In the genomic region with DNA sequence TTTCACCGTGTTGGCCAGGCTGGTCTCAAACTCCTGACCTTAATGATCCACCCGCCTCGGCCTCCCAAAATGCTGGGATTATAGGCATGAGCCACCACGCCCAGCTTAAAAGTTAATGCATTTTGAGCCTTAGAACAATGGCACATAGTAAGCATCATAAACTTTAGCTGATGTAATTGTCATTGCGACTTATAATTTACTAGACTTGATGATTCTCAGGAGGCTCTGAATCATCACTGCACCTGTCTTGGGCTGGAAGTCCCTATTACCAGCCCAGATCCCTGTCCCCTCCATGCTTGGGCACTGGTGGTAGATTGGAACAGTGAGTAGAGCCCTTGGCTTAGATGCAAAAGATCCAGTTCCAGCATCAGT, we compare ENCODE assay signal across 19 cellular contexts.
"Had no signal": no experiment of that assay in that cellular context is flagged by ENCODE, and none has a peak within 500 bp of the region (broad histone marks: within the 10 kb centered on the region; RNA-seq: fewer than 3 reads in every experiment).

No MANE protein-coding gene starts in this region.

- H3K4me1 ChIP-seq: ascending aorta, breast epithelium, transverse colon, vagina had no signal

- ATAC-seq: effector memory CD8-positive, alpha-beta T cell; naive thymus-derived CD8-positive, alpha-beta T cell; stimulated activated naive CD8-positive, alpha-beta T cell treated with anti-CD3 and anti-CD28 coated beads, Interleukin-15, Interleukin-2, amounts not matched to agents 100 U/mL and 50 U/mL, for 24 hours had no signal

- H3K27me3 Mint-ChIP-seq: activated T-helper 17 cell treated with anti-CD3 and anti-CD28 coated beads, Interleukin-2, amount 50 U/mL, for 72 hours; effector memory CD8-positive, alpha-beta T cell; naive thymus-derived CD8-positive, alpha-beta T cell had no signal

- H3K27me3 ChIP-seq: ascending aorta, breast epithelium, transverse colon, vagina had no signal

- DNase-seq: activated CD4-positive, alpha-beta T cell treated with anti-CD3 and anti-CD28 coated beads, Interleukin-2, amount 50 U/mL, for 4 hours; activated CD8-positive, alpha-beta memory T cell treated with anti-CD3 and anti-CD28 coated beads, Interleukin-2, amount 50 U/mL, for 48 hours; cerebellar nuclear complex; dermis blood vessel endothelial cell; effector memory CD8-positive, alpha-beta T cell; foreskin melanocyte; left ventricle myocardium superior; mesenchymal stem cell; naive thymus-derived CD8-positive, alpha-beta T cell; retina; stimulated activated CD4-positive, alpha-beta T cell treated with anti-CD3 and anti-CD28 coated beads, Interleukin-15, amount 100 ng/mL, for 24 hours; stimulated activated CD4-positive, alpha-beta T cell treated with anti-CD3 and anti-CD28 coated beads, Interleukin-4, amount 100 ng/mL, for 24 hours; stimulated activated naive CD8-positive, alpha-beta T cell treated with anti-CD3 and anti-CD28 coated beads, Interleukin-15, Interleukin-2, amounts not matched to agents 100 U/mL and 50 U/mL, for 24 hours; T-helper 9 cell; transverse colon had no signal

- H3K36me3 ChIP-seq: breast epithelium had no signal

- H3K9me3 ChIP-seq: ascending aorta, breast epithelium, transverse colon, vagina had no signal

- H3K4me3 ChIP-seq: ascending aorta, breast epithelium, transverse colon, vagina had no signal

- H3K4me3 Mint-ChIP-seq: activated T-helper 17 cell treated with anti-CD3 and anti-CD28 coated beads, Interleukin-2, amount 50 U/mL, for 72 hours; effector memory CD8-positive, alpha-beta T cell had no signal

- H3K27ac ChIP-seq: breast epithelium, transverse colon, vagina had no signal

- H3K27ac Mint-ChIP-seq: activated T-helper 17 cell treated with anti-CD3 and anti-CD28 coated beads, Interleukin-2, amount 50 U/mL, for 72 hours; effector memory CD8-positive, alpha-beta T cell had no signal

- H3K9me3 Mint-ChIP-seq: activated T-helper 17 cell treated with anti-CD3 and anti-CD28 coated beads, Interleukin-2, amount 50 U/mL, for 72 hours; effector memory CD8-positive, alpha-beta T cell; naive thymus-derived CD8-positive, alpha-beta T cell had no signal
